In the genomic region with DNA sequence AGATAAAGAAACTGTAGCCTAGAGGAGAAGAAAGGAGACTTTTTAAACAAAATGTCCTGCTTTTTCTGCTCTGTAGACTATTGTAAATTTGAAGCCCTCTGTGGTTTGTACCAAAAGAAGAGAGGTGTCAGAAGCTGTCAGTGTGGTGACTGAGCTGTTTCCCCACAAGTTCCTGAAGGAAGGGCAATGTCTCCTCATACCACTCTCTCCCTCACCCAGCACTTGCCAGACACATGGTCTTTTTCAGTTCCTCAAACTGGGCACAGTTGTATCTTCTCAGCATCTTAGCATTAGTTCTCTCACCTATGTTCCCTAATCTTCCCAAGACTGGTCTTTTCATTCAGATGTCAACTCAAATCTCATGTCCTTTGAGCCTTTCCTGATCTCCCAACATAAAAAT, we compare ENCODE assay signal across 2 cellular contexts.
TF ChIP-seq lines count a peak whose summit lies in the region.

No MANE protein-coding gene starts in this region.

TF ChIP-seq in liver, 16 proteins besides CTCF, POLR2A, EP300 and RAD21:
- TF ChIP-seq, protein P1, sequence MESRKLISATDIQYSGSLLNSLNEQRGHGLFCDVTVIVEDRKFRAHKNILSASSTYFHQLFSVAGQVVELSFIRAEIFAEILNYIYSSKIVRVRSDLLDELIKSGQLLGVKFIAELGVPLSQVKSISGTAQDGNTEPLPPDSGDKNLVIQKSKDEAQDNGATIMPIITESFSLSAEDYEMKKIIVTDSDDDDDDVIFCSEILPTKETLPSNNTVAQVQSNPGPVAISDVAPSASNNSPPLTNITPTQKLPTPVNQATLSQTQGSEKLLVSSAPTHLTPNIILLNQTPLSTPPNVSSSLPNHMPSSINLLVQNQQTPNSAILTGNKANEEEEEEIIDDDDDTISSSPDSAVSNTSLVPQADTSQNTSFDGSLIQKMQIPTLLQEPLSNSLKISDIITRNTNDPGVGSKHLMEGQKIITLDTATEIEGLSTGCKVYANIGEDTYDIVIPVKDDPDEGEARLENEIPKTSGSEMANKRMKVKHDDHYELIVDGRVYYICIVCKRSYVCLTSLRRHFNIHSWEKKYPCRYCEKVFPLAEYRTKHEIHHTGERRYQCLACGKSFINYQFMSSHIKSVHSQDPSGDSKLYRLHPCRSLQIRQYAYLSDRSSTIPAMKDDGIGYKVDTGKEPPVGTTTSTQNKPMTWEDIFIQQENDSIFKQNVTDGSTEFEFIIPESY (IDR thresholded peaks at IDR 0.05): no peak
- TF ChIP-seq TAF1 (conservative IDR thresholded peaks at IDR 0.05): no peak
- TF ChIP-seq, protein P2, sequence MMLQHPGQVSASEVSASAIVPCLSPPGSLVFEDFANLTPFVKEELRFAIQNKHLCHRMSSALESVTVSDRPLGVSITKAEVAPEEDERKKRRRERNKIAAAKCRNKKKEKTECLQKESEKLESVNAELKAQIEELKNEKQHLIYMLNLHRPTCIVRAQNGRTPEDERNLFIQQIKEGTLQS (IDR thresholded peaks at IDR 0.05): no peak
- TF ChIP-seq JUND (IDR thresholded peaks at IDR 0.05): no peak
- no peak for TF ChIP-seq EGR1 (IDR thresholded peaks at IDR 0.05; ENCODE audit: low read depth in 2 of 2)
- no peak for TF ChIP-seq SP1 (IDR thresholded peaks at IDR 0.05)
TF ChIP-seq in liver: peak in this region for 0.

TF ChIP-seq in HepG2, 621 proteins besides CTCF, POLR2A, EP300 and RAD21:
- TF ChIP-seq, protein P3, sequence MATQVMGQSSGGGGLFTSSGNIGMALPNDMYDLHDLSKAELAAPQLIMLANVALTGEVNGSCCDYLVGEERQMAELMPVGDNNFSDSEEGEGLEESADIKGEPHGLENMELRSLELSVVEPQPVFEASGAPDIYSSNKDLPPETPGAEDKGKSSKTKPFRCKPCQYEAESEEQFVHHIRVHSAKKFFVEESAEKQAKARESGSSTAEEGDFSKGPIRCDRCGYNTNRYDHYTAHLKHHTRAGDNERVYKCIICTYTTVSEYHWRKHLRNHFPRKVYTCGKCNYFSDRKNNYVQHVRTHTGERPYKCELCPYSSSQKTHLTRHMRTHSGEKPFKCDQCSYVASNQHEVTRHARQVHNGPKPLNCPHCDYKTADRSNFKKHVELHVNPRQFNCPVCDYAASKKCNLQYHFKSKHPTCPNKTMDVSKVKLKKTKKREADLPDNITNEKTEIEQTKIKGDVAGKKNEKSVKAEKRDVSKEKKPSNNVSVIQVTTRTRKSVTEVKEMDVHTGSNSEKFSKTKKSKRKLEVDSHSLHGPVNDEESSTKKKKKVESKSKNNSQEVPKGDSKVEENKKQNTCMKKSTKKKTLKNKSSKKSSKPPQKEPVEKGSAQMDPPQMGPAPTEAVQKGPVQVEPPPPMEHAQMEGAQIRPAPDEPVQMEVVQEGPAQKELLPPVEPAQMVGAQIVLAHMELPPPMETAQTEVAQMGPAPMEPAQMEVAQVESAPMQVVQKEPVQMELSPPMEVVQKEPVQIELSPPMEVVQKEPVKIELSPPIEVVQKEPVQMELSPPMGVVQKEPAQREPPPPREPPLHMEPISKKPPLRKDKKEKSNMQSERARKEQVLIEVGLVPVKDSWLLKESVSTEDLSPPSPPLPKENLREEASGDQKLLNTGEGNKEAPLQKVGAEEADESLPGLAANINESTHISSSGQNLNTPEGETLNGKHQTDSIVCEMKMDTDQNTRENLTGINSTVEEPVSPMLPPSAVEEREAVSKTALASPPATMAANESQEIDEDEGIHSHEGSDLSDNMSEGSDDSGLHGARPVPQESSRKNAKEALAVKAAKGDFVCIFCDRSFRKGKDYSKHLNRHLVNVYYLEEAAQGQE (IDR thresholded peaks at IDR 0.05; ENCODE audit: borderline replicate concordance in 1 of 2, low read depth in 1 of 2, low read length in 2 of 2): no peak
- TF ChIP-seq RBFOX2 (IDR thresholded peaks at IDR 0.05; ENCODE audit: low read depth, low read length): no peak
- no peak for TF ChIP-seq MBNL3 (CRISPR knock-in tag; conservative IDR thresholded peaks at IDR 0.05)
- TF ChIP-seq ZNF777 (CRISPR knock-in tag; IDR thresholded peaks at IDR 0.05): no peak
- TF ChIP-seq, protein P4, sequence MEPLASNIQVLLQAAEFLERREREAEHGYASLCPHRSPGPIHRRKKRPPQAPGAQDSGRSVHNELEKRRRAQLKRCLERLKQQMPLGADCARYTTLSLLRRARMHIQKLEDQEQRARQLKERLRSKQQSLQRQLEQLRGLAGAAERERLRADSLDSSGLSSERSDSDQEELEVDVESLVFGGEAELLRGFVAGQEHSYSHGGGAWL (CRISPR knock-in tag; IDR thresholded peaks at IDR 0.05): no peak
- TF ChIP-seq ZFP36L1 (CRISPR knock-in tag; IDR thresholded peaks at IDR 0.05): no peak
